Comparison of ENCODE assay signal across 8 cellular contexts in genomic region chr6:163355471-163355991, GRCh38. TPM values are rescaled to one million over a fixed set of nuclear protein-coding genes. Genes with fewer than 3 reads are reported as not detected.
DNase-seq lines count a peak whose midpoint lies in the region; ATAC-seq, FAIRE-seq and TF ChIP-seq lines count a peak whose summit lies in the region.

No MANE protein-coding gene starts in this region.

- peak overlapping the region; percentile 62 for H3K4me3 Mint-ChIP-seq in dendritic cell treated with granulocyte-macrophage colony-stimulating factor and Interleukin-4, amounts not matched to agents 40 ng/mL and 50 ng/mL, for 4 days

- H3K36me3 ChIP-seq in OCI-LY7 (ENCODE audit: insufficient read depth, low read length), result no peaks in the 10 kb centered on the region

- no peak for TF ChIP-seq CTCF in OCI-LY7 (conservative IDR thresholded peaks at IDR 0.05; ENCODE audit: low read length)

- DNase-seq in HTR-8/SVneo (ENCODE audit: insufficient read length, low spot score) (peak; percentile 72), myocyte (ENCODE audit: low read depth) (peak; percentile 62), NCI-H748 treated with DMSO at 0.1 percent for 48 hours (lab: John Stamatoyannopoulos, UW) (no peak), OCI-LY7 (ENCODE audit: low spot score) (no peak)
- no peak for DNase-seq in stimulated activated CD8-positive, alpha-beta memory T cell treated with anti-CD3 and anti-CD28 coated beads, Interleukin-4, amount 100 ng/mL, for 48 hours
- no peak for DNase-seq in activated CD4-positive, alpha-beta T cell treated with anti-CD3 and anti-CD28 coated beads, Interleukin-2, amount 50 U/mL, for 48 hours

- POLR2A ChIA-PET in OCI-LY7 (lab: Charles Lee), result interaction anchor here (0.7 kb wide), 4 partner anchors 24 to 1176 kb away, joined by 4 to 6 read pairs (median 4); no protein-coding TSS in a partner anchor

- ATAC-seq in GM19351 (IDR thresholded peaks at IDR 0.05; ENCODE audit: unreplicated experiment), result peak; percentile 49

- no peak overlapping the region for H3K4me2 ChIP-seq in OCI-LY7 (ENCODE audit: low read length)

- no peak overlapping the region for H3K27ac Mint-ChIP-seq in dendritic cell treated with granulocyte-macrophage colony-stimulating factor and Interleukin-4, amounts not matched to agents 40 ng/mL and 50 ng/mL, for 4 days

- intact Hi-C loops in dendritic cell treated with granulocyte-macrophage colony-stimulating factor and Interleukin-4, amounts not matched to agents 40 ng/mL and 50 ng/mL, for 4 days (cut with micrococcal nuclease), result loop anchor here (1.0 to 5.0 kb wide), 3 partner anchors 57 to 1173 kb away; no protein-coding TSS in a partner anchor
- intact Hi-C loops in OCI-LY7 (cut with micrococcal nuclease; ENCODE audit: unreplicated experiment), result no loop called here

- H3K79me2 ChIP-seq in OCI-LY7 (ENCODE audit: insufficient read depth, low read depth, low read length), result no peaks in the 10 kb centered on the region

- no TSS peak for BruUV-seq in OCI-LY7 (replicated peaks; lab: Mats Ljungman, UMichigan)

- no peak overlapping the region for H2AFZ ChIP-seq in OCI-LY7 (ENCODE audit: low read length)

- CTCF ChIA-PET in OCI-LY7 (lab: Charles Lee; ENCODE audit: unreplicated experiment), result no interaction called here

- no peak overlapping the region for H3K27ac ChIP-seq in OCI-LY7 (ENCODE audit: low read depth, low read length, poor library complexity, severe bottlenecking)

- H4K20me1 ChIP-seq in OCI-LY7 (ENCODE audit: insufficient read depth, low read length), result no peaks in the 10 kb centered on the region

- H3K27me3 Mint-ChIP-seq in dendritic cell treated with granulocyte-macrophage colony-stimulating factor and Interleukin-4, amounts not matched to agents 40 ng/mL and 50 ng/mL, for 4 days, result no peaks in the 10 kb centered on the region

- no peaks in the 10 kb centered on the region for H3K9me3 Mint-ChIP-seq in dendritic cell treated with granulocyte-macrophage colony-stimulating factor and Interleukin-4, amounts not matched to agents 40 ng/mL and 50 ng/mL, for 4 days

- no peak for FAIRE-seq in HTR-8/SVneo (lab: Jason Lieb, UNC)

- H3K4me1 ChIP-seq in OCI-LY7 (ENCODE audit: insufficient read depth, low read length, poor library complexity, severe bottlenecking), result no peaks in the 10 kb centered on the region

- no peak overlapping the region for H3K4me3 ChIP-seq in OCI-LY7 (ENCODE audit: low read depth, low read length, poor library complexity, severe bottlenecking)

- peaks cover 15% of the 10 kb centered on the region for H3K4me1 Mint-ChIP-seq in dendritic cell treated with granulocyte-macrophage colony-stimulating factor and Interleukin-4, amounts not matched to agents 40 ng/mL and 50 ng/mL, for 4 days (ENCODE audit: low read depth)

- no peaks in the 10 kb centered on the region for H3K36me3 Mint-ChIP-seq in dendritic cell treated with granulocyte-macrophage colony-stimulating factor and Interleukin-4, amounts not matched to agents 40 ng/mL and 50 ng/mL, for 4 days (ENCODE audit: low read depth)

- H3K9me2 ChIP-seq in OCI-LY7 (ENCODE audit: insufficient read depth, low read length), result no peaks in the 10 kb centered on the region

- no peaks in the 10 kb centered on the region for H3K9me3 ChIP-seq in OCI-LY7 (ENCODE audit: low read length)

RNA-seq across cellular contexts. Expression of gene QKI, which starts 59.0 kb away (rescaled TPM):
- total RNA-seq in myocyte (289 and 423 TPM in 2 replicates), OCI-LY7 (2022) (72.7 and 74.5 TPM in 2 replicates)
- 102 TPM for polyA plus RNA-seq in myocyte (2012)
- 54.4 and 55.4 TPM in 2 replicates for total RNA-seq in OCI-LY7 (2014; rRNA removed; shearing (Covaris generic))

Comparison
In these comparisons a context has a peak if more than half of its experiments do, and no peak if none do; other contexts are left out.
1. DNase-seq: peak in HTR-8/SVneo (single experiment) and myocyte (single experiment); none in stimulated activated CD8-positive, alpha-beta memory T cell treated with anti-CD3 and anti-CD28 coated beads, Interleukin-4, amount 100 ng/mL, for 48 hours (single experiment), NCI-H748 treated with DMSO at 0.1 percent for 48 hours (single experiment), activated CD4-positive, alpha-beta T cell treated with anti-CD3 and anti-CD28 coated beads, Interleukin-2, amount 50 U/mL, for 48 hours (0 of 2) and OCI-LY7 (single experiment).